ENCODE assay signal across 1 cellular context in genomic region chr3:100463646-100464155, GRCh38.
TF ChIP-seq lines count a peak whose summit lies in the region.

No MANE protein-coding gene starts in this region.

TF ChIP-seq in GM23338, 12 proteins besides CTCF, POLR2A, EP300 and RAD21 (continued from another document):
- TF ChIP-seq ZNF462 (CRISPR knock-in tag; IDR thresholded peaks at IDR 0.05) = no peak
- no peak for TF ChIP-seq REST (IDR thresholded peaks at IDR 0.05; ENCODE audit: unreplicated experiment)
- no peak for TF ChIP-seq JUNB (IDR thresholded peaks at IDR 0.05; ENCODE audit: unreplicated experiment)
- TF ChIP-seq ZNF114 (CRISPR knock-in tag; IDR thresholded peaks at IDR 0.05) = no peak
- TF ChIP-seq POLR2AphosphoS5 (IDR thresholded peaks at IDR 0.05; ENCODE audit: low read depth) = no peak
- no peak for TF ChIP-seq EZH2 (IDR thresholded peaks at IDR 0.05; ENCODE audit: low read depth, unreplicated experiment)
- TF ChIP-seq EZH2phosphoT487 (IDR thresholded peaks at IDR 0.05; ENCODE audit: unreplicated experiment) = no peak
- TF ChIP-seq NANOG (IDR thresholded peaks at IDR 0.05; ENCODE audit: borderline replicate concordance) = no peak
- no peak for TF ChIP-seq CREB1 (CRISPR knock-in tag; IDR thresholded peaks at IDR 0.05; ENCODE audit: low read depth)
TF ChIP-seq in GM23338: peak in this region for 0.
